Comparison of ENCODE assay signal across 17 cellular contexts in the genomic region with DNA sequence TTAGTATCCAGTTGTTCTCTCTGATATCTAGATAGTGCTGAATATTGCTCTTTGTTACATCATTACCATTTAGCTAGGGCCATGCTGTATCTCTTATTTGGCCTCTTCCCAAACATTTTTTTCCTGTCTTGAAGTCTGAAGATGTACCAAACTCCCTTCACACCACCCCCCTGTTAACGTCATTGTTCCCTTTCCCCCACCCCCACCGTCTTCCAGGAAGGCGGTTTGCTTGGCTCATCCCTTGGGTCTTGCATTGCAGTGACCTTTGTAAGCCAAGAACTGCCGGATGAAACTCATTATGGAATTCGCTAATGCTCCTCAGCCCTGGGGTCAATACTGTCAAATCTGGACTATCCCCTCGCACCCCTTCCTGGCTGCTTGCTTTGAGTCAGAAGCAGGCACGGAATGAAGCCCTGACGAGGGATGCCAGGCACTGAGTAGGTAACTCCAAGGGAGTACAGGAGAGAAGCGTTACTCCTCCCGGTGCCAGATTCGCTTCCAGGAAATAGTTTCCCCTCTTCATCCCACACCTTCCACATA.
DNase-seq lines count a peak whose midpoint lies in the region; ATAC-seq and TF ChIP-seq lines count a peak whose summit lies in the region.
"Had no signal": no experiment of that assay in that cellular context is flagged by ENCODE, and none has a peak within 500 bp of the region (broad histone marks: within the 10 kb centered on the region; RNA-seq: fewer than 3 reads in every experiment).

No MANE protein-coding gene starts in this region.

- peaks cover 54% of the 10 kb centered on the region for H3K4me1 Mint-ChIP-seq in chondrocyte (ENCODE audit: low read depth)
- H3K4me1 Mint-ChIP-seq in activated naive CD4-positive, alpha-beta T cell treated with anti-CD3 and anti-CD28 coated beads for 36 hours (ENCODE audit: low read depth) = no peaks in the 10 kb centered on the region
- H3K4me1 Mint-ChIP-seq: immature natural killer cell had no signal

- TF ChIP-seq CTCF in AG09319 (IDR thresholded peaks at IDR 0.05; ENCODE audit: low read depth, low read length) (no peak), chondrocyte (IDR thresholded peaks at IDR 0.05) (no peak), right atrium auricular region (IDR thresholded peaks at IDR 0.05) (no peak)

- no peak overlapping the region for H3K4me3 ChIP-seq in right atrium auricular region
- H3K4me3 ChIP-seq: ascending aorta had no signal

- peak overlapping the region; percentile 53 to 68 for H3K27ac ChIP-seq in right atrium auricular region
- H3K27ac ChIP-seq: foreskin keratinocyte, VCaP had no signal

- H3K27me3 ChIP-seq in right atrium auricular region = no peaks in the 10 kb centered on the region
- H3K27me3 ChIP-seq: ascending aorta, foreskin keratinocyte had no signal

- DNase-seq in AG09319 (ENCODE audit: extremely low read depth, low read depth) (peak; percentile 8), chondrocyte (ENCODE audit: low spot score) (no peak), right atrium auricular region (ENCODE audit: low spot score) (peak; percentile 84), renal cortical epithelial cell (ENCODE audit: low read depth) (peak; percentile 55), hypothalamus (lab: John Stamatoyannopoulos, UW) (no peak)
- DNase-seq in activated naive CD4-positive, alpha-beta T cell treated with anti-CD3 and anti-CD28 coated beads for 36 hours = no peak
- DNase-seq: ACHN; activated CD8-positive, alpha-beta T cell treated with anti-CD3 and anti-CD28 coated beads, Interleukin-2, amount 10 ng/mL, durations not matched to agents 7 days and 5 days; foreskin keratinocyte; immature natural killer cell; NCI-H1436 treated with DMSO at 0.1 percent for 48 hours; NCI-H510A treated with DMSO at 0.1 percent for 48 hours; occipital lobe had no signal

- ATAC-seq in GM21360 (IDR thresholded peaks at IDR 0.05; ENCODE audit: unreplicated experiment) (no peak), HG03457 (IDR thresholded peaks at IDR 0.05; ENCODE audit: unreplicated experiment) (no peak)
- ATAC-seq: activated CD8-positive, alpha-beta T cell treated with anti-CD3 and anti-CD28 coated beads, Interleukin-2, amount 10 ng/mL, durations not matched to agents 7 days and 5 days; foreskin keratinocyte had no signal

- intact Hi-C loops in activated naive CD4-positive, alpha-beta T cell treated with anti-CD3 and anti-CD28 coated beads for 36 hours (cut with micrococcal nuclease) = no loop called here

- H3K27ac Mint-ChIP-seq in chondrocyte (ENCODE audit: unreplicated experiment) = peak overlapping the region; percentile 70
- no peak overlapping the region for H3K27ac Mint-ChIP-seq in activated naive CD4-positive, alpha-beta T cell treated with anti-CD3 and anti-CD28 coated beads for 36 hours
- H3K27ac Mint-ChIP-seq: activated CD8-positive, alpha-beta T cell treated with anti-CD3 and anti-CD28 coated beads, Interleukin-2, amount 10 ng/mL, durations not matched to agents 7 days and 5 days; immature natural killer cell had no signal

- H3K9me3 ChIP-seq in right atrium auricular region = no peaks in the 10 kb centered on the region
- H3K9me3 ChIP-seq: ascending aorta had no signal

- no peaks in the 10 kb centered on the region for H3K36me3 Mint-ChIP-seq in chondrocyte (ENCODE audit: low read depth)
- no peaks in the 10 kb centered on the region for H3K36me3 Mint-ChIP-seq in activated naive CD4-positive, alpha-beta T cell treated with anti-CD3 and anti-CD28 coated beads for 36 hours (ENCODE audit: low read depth)

- no peaks in the 10 kb centered on the region for H3K9me3 Mint-ChIP-seq in chondrocyte (ENCODE audit: low read depth)
- H3K9me3 Mint-ChIP-seq in activated naive CD4-positive, alpha-beta T cell treated with anti-CD3 and anti-CD28 coated beads for 36 hours = no peaks in the 10 kb centered on the region
- H3K9me3 Mint-ChIP-seq: immature natural killer cell had no signal

- CTCF ChIA-PET in activated naive CD4-positive, alpha-beta T cell treated with anti-CD3 and anti-CD28 coated beads for 36 hours (lab: Charles Lee) = interaction anchor here (0.6 kb wide), 1 partner anchor 1160 kb away, joined by 3 read pairs; no protein-coding TSS in a partner anchor

- H3K27me3 Mint-ChIP-seq in chondrocyte (ENCODE audit: low read depth) = no peaks in the 10 kb centered on the region
- H3K27me3 Mint-ChIP-seq in activated naive CD4-positive, alpha-beta T cell treated with anti-CD3 and anti-CD28 coated beads for 36 hours (ENCODE audit: low read depth) = no peaks in the 10 kb centered on the region

- peaks cover 0 to 78% of the 10 kb centered on the region in 2 donors for H3K4me1 ChIP-seq in right atrium auricular region
- H3K4me1 ChIP-seq: foreskin keratinocyte had no signal

- no peak overlapping the region for H3K4me3 Mint-ChIP-seq in chondrocyte (ENCODE audit: unreplicated experiment)
- no peak overlapping the region for H3K4me3 Mint-ChIP-seq in activated naive CD4-positive, alpha-beta T cell treated with anti-CD3 and anti-CD28 coated beads for 36 hours
- H3K4me3 Mint-ChIP-seq: activated CD8-positive, alpha-beta T cell treated with anti-CD3 and anti-CD28 coated beads, Interleukin-2, amount 10 ng/mL, durations not matched to agents 7 days and 5 days; immature natural killer cell had no signal

- no peaks in the 10 kb centered on the region for H3K36me3 ChIP-seq in right atrium auricular region
- H3K36me3 ChIP-seq: ascending aorta had no signal

Comparison
In these comparisons a context has a peak if more than half of its experiments do, and no peak if none do; other contexts are left out.
1. DNase-seq: peak in AG09319 (single experiment), right atrium auricular region (single experiment) and renal cortical epithelial cell (single experiment); none in chondrocyte (single experiment), activated naive CD4-positive, alpha-beta T cell treated with anti-CD3 and anti-CD28 coated beads for 36 hours (single experiment) and hypothalamus (0 of 51).